ENCODE assay signal across 10 cellular contexts in the genomic region with DNA sequence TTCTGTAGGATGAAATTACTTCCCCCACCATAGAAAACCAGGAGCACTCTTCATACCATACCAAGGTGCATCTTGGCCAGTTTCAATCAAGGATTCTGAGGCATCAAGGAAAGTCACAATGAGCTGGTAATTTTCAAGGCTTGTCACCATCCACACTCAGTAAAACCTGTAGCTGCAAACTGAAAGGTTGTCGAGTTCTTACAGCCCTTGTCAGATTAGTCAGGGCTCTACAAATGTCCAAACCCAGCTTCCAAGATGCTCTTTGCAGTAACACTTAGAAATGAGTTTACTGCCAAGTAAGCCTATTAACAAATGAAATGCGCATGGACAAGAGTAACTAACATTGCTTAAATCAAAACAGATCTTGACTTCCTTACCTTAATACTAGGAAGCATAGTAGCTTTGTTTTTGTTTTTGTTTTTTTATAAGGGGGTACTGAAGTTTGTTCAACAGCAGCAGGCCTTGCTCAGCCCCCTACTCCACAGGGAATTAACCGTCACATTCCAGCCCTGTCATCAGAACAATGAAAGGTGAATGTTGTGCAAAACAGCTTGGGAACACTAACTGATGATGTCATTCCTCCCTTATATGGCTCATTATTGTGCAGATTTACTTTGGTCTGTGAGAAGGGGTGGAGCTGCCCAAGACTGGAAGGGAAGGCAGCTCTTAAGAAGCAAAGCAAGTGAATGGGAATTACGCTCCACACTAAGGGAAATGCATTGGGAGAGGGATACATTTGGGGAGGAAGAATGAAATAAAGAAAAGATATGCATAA. TPM values are rescaled to one million over a fixed set of nuclear protein-coding genes. Genes with fewer than 3 reads are reported as not detected.
DNase-seq lines count a peak whose midpoint lies in the region; ATAC-seq and TF ChIP-seq lines count a peak whose summit lies in the region.
"Had no signal": no experiment of that assay in that cellular context is flagged by ENCODE, and none has a peak within 500 bp of the region (broad histone marks: within the 10 kb centered on the region; RNA-seq: fewer than 3 reads in every experiment).

No MANE protein-coding gene starts in this region.

- intact Hi-C loops in tibial artery (cut with DNase I; ENCODE audit: low total_unique reads) = no loop called here

- peak overlapping the region; percentile 90 for H3K27ac ChIP-seq in iPS-20b (ENCODE audit: low read length)
- peak overlapping the region; percentile 1 to 27 for H3K27ac ChIP-seq in tibial artery
- H3K27ac ChIP-seq: 22Rv1 had no signal

- no peaks in the 10 kb centered on the region for H3K27me3 ChIP-seq in iPS-20b (ENCODE audit: insufficient read depth, low read length)
- no peaks in the 10 kb centered on the region for H3K27me3 ChIP-seq in tibial artery

- H3K9me3 ChIP-seq in iPS-20b (ENCODE audit: insufficient read depth, low read depth, low read length) = no peaks in the 10 kb centered on the region
- no peaks in the 10 kb centered on the region for H3K9me3 ChIP-seq in tibial artery

- H3K36me3 ChIP-seq in iPS-20b (ENCODE audit: insufficient read depth, low read depth, low read length) (no peaks in the 10 kb centered on the region), tibial artery (peaks cover 0 to 9% (median 0%) of the 10 kb centered on the region in 3 donors)

- H3K36me3 Mint-ChIP-seq in chondrocyte (ENCODE audit: low read depth) = no peaks in the 10 kb centered on the region

- H3K4me3 Mint-ChIP-seq in chondrocyte (ENCODE audit: unreplicated experiment) = no peak overlapping the region

- DNase-seq in DMS153 (lab: John Stamatoyannopoulos, UW) (peak; percentile 23), DMS153 treated with DMSO at 0.1 percent for 48 hours (lab: John Stamatoyannopoulos, UW; ENCODE audit: unreplicated experiment) (no peak), chondrocyte (ENCODE audit: low spot score) (no peak), tibial artery (no peak), NCI-H146 treated with DMSO at 0.1 percent for 48 hours (lab: John Stamatoyannopoulos, UW; ENCODE audit: unreplicated experiment) (no peak), RKO (ENCODE audit: low spot score) (no peak)
- DNase-seq: erythroblast had no signal

- no peaks in the 10 kb centered on the region for H3K9me3 Mint-ChIP-seq in chondrocyte (ENCODE audit: low read depth)

- H3K4me1 Mint-ChIP-seq in chondrocyte (ENCODE audit: low read depth) = peaks cover 26% of the 10 kb centered on the region

- H3K4me1 ChIP-seq in iPS-20b (ENCODE audit: insufficient read depth, low read length) (peaks cover 44% of the 10 kb centered on the region), tibial artery (peaks cover 0 to 24% (median 13%) of the 10 kb centered on the region in 4 donors)

- H3K27me3 Mint-ChIP-seq in chondrocyte (ENCODE audit: low read depth) = no peaks in the 10 kb centered on the region

- ATAC-seq in HG02870 (IDR thresholded peaks at IDR 0.05; ENCODE audit: unreplicated experiment) = no peak

- no peak for TF ChIP-seq CTCF in chondrocyte (IDR thresholded peaks at IDR 0.05)
- TF ChIP-seq CTCF in tibial artery (IDR thresholded peaks at IDR 0.05) = no peak

- H3K9ac ChIP-seq in iPS-20b (ENCODE audit: low read depth, low read length) = peak overlapping the region; percentile 78

- H3K27ac Mint-ChIP-seq in chondrocyte (ENCODE audit: unreplicated experiment) = peak overlapping the region; percentile 74

- H3K4me3 ChIP-seq in iPS-20b (ENCODE audit: low read length) (peak overlapping the region; percentile 66), tibial artery (no peak overlapping the region)

RNA-seq across cellular contexts. Expression of gene TMEM30A, which starts 49.9 kb away (rescaled TPM):
- 146 to 189 TPM (median 154 TPM) in 3 replicates for total RNA-seq in chondrocyte
